8 cellular contexts compared by ENCODE assay signal in genomic region chr1:181936768-181937581, GRCh38.
DNase-seq lines count a peak whose midpoint lies in the region; ATAC-seq and TF ChIP-seq lines count a peak whose summit lies in the region.

No MANE protein-coding gene starts in this region.

- intact Hi-C loops in esophagus muscularis mucosa (cut with DNase I) (loop anchor here (10.0 kb wide), 1 partner anchor 462 kb away; no protein-coding TSS in a partner anchor), posterior cingulate gyrus (cut with DNase I) (loop anchor here (2.0 kb wide), 1 partner anchor 458 kb away; no protein-coding TSS in a partner anchor)

- no peak for TF ChIP-seq POLR2A in esophagus muscularis mucosa (IDR thresholded peaks at IDR 0.05; ENCODE audit: low read depth)

- TF ChIP-seq EP300 in esophagus muscularis mucosa (IDR thresholded peaks at IDR 0.05), result no peak

- H3K36me3 ChIP-seq in esophagus muscularis mucosa, result no peaks in the 10 kb centered on the region

- TF ChIP-seq CTCF in esophagus muscularis mucosa (IDR thresholded peaks at IDR 0.05), result peak; percentile 13 to 40 (median 31)

- no peak overlapping the region for H3K4me3 ChIP-seq in esophagus muscularis mucosa

- ATAC-seq in GM21367 (IDR thresholded peaks at IDR 0.05; ENCODE audit: unreplicated experiment) (peak; percentile 92), HG03469 (IDR thresholded peaks at IDR 0.05; ENCODE audit: unreplicated experiment) (peak; percentile 71)

- 23% methylated on average over 9 of the region's 9 CpGs for WGBS in esophagus muscularis mucosa

- no peaks in the 10 kb centered on the region for H3K9me3 ChIP-seq in esophagus muscularis mucosa

- DNase-seq in EL (peak; percentile 15), NCI-H345 (lab: John Stamatoyannopoulos, UW) (peak; percentile 82), esophagus muscularis mucosa (ENCODE audit: extremely low spot score) (no peak), posterior cingulate gyrus (peak; percentile 34 to 93 (median 58)), dedifferentiated amniotic fluid mesenchymal stem cell (ENCODE audit: extremely low spot score) (no peak)
- peak; percentile 34 for DNase-seq in activated CD4-positive, alpha-beta T cell treated with anti-CD3 and anti-CD28 coated beads, Interleukin-2, amount 50 U/mL, for 1 hour

- no peak overlapping the region for H3K27ac ChIP-seq in esophagus muscularis mucosa (replicated peaks in 1 of 4)

- H3K27me3 ChIP-seq in esophagus muscularis mucosa, result no peaks in the 10 kb centered on the region

- H3K4me1 ChIP-seq in esophagus muscularis mucosa, result no peaks in the 10 kb centered on the region

Comparison
In these comparisons a context has a peak if more than half of its experiments do, and no peak if none do; other contexts are left out.
1. DNase-seq: peak in EL (single experiment), NCI-H345 (single experiment), activated CD4-positive, alpha-beta T cell treated with anti-CD3 and anti-CD28 coated beads, Interleukin-2, amount 50 U/mL, for 1 hour (single experiment) and posterior cingulate gyrus (10 of 10); none in esophagus muscularis mucosa (single experiment) and dedifferentiated amniotic fluid mesenchymal stem cell (single experiment).